In genomic region chr1:43292679-43293078, GRCh38 we compare ENCODE assay signal across 31 cellular contexts. TPM values are rescaled to one million over a fixed set of nuclear protein-coding genes. Genes with fewer than 3 reads are reported as not detected.
"Had no signal": no experiment of that assay in that cellular context is flagged by ENCODE, and none has a peak within 500 bp of the region (broad histone marks: within the 10 kb centered on the region; RNA-seq: fewer than 3 reads in every experiment).

No MANE protein-coding gene starts in this region.

- H3K9me3 Mint-ChIP-seq: activated CD4-positive, alpha-beta T cell treated with anti-CD3 and anti-CD28 coated beads, Interleukin-2, amount 10 ng/mL, durations not matched to agents 7 days and 5 days; activated CD8-positive, alpha-beta T cell treated with anti-CD3 and anti-CD28 coated beads for 36 hours; activated naive CD4-positive, alpha-beta T cell treated with anti-CD3 and anti-CD28 coated beads, Interleukin-2, amount 50 U/mL, for 24 hours; activated T-helper 1 cell treated with anti-CD3 and anti-CD28 coated beads, Interleukin-12 subunit alpha, Interleukin-12 subunit beta, Interleukin-2, Interleukin-4 antibody, amounts not matched to agents 30 ng/mL and 10 ng/mL and 1 ng/mL, durations not matched to agents 14 hours and 24 hours and 36 hours; naive B cell; stimulated activated effector memory CD8-positive, alpha-beta T cell treated with anti-CD3 and anti-CD28 coated beads, Interleukin-12 subunit alpha, Interleukin-12 subunit beta, amount 100 ng/mL, for 72 hours; T-cell; T-helper 2 cell treated with Interferon-gamma antibody and Interleukin-4, amounts not matched to agents 5 μg/mL and 100 μg/mL, for 36 hours had no signal

- H3K4me3 Mint-ChIP-seq: activated CD4-positive, alpha-beta T cell treated with anti-CD3 and anti-CD28 coated beads, Interleukin-2, amount 10 ng/mL, durations not matched to agents 7 days and 5 days; activated CD8-positive, alpha-beta memory T cell treated with anti-CD3 and anti-CD28 coated beads, Interleukin-2, amount 10 ng/mL, durations not matched to agents 7 days and 5 days; activated CD8-positive, alpha-beta T cell treated with anti-CD3 and anti-CD28 coated beads for 36 hours; activated naive CD4-positive, alpha-beta T cell treated with anti-CD3 and anti-CD28 coated beads, Interleukin-2, amount 50 U/mL, for 24 hours; activated T-helper 1 cell treated with anti-CD3 and anti-CD28 coated beads, Interleukin-12 subunit alpha, Interleukin-12 subunit beta, Interleukin-2, Interleukin-4 antibody, amounts not matched to agents 30 ng/mL and 10 ng/mL and 1 ng/mL, durations not matched to agents 14 hours and 24 hours and 36 hours; naive B cell; stimulated activated effector memory CD8-positive, alpha-beta T cell treated with anti-CD3 and anti-CD28 coated beads, Interleukin-12 subunit alpha, Interleukin-12 subunit beta, amount 100 ng/mL, for 72 hours; T-cell; T-helper 2 cell treated with Interferon-gamma antibody and Interleukin-4, amounts not matched to agents 5 μg/mL and 100 μg/mL, for 36 hours had no signal

- H3K27me3 ChIP-seq: ascending aorta, brain microvascular endothelial cell, esophagus muscularis mucosa, right lobe of liver, stomach had no signal

- DNase-seq: activated CD4-positive, alpha-beta T cell treated with anti-CD3 and anti-CD28 coated beads, Interleukin-2, amount 10 ng/mL, durations not matched to agents 7 days and 5 days; activated CD4-positive, CD25-positive, alpha-beta regulatory T cell treated with anti-CD3 and anti-CD28 coated beads, Interleukin-2, amount 50 U/mL, for 72 hours; activated CD8-positive, alpha-beta memory T cell treated with anti-CD3 and anti-CD28 coated beads, Interleukin-2, amount 10 ng/mL, durations not matched to agents 7 days and 5 days; activated CD8-positive, alpha-beta T cell treated with anti-CD3 and anti-CD28 coated beads for 36 hours; activated gamma-delta T cell treated with Interleukin-2 at 50 U/mL for 16 hours; activated T-cell treated with anti-CD3 and anti-CD28 coated beads for 4 hours; brain microvascular endothelial cell; central memory CD4-positive, alpha-beta T cell; kidney; lower lobe of right lung; naive B cell; occipital lobe; right lobe of liver; stimulated activated CD4-positive, alpha-beta T cell treated with anti-CD3 and anti-CD28 coated beads, Interleukin-2, amount 100 ng/mL, for 24 hours; stomach; T-cell had no signal

- FAIRE-seq: colon, kidney, TTC549 had no signal

- ATAC-seq: activated CD8-positive, alpha-beta memory T cell treated with anti-CD3 and anti-CD28 coated beads, Interleukin-2, amount 10 ng/mL, durations not matched to agents 7 days and 5 days; activated CD8-positive, alpha-beta T cell treated with anti-CD3 and anti-CD28 coated beads for 36 hours; left lobe of liver; lower lobe of right lung; right lobe of liver; stimulated activated effector memory CD8-positive, alpha-beta T cell treated with anti-CD3 and anti-CD28 coated beads, Interleukin-12 subunit alpha, Interleukin-12 subunit beta, amount 100 ng/mL, for 72 hours; T-cell had no signal

- H3K27ac ChIP-seq: ascending aorta, brain microvascular endothelial cell, lower lobe of right lung, right lobe of liver, WERI-Rb-1 had no signal

- H3K4me3 ChIP-seq: ascending aorta, esophagus muscularis mucosa, lower lobe of right lung, right lobe of liver, skin epidermis, stomach had no signal

- H3K36me3 ChIP-seq: ascending aorta, brain microvascular endothelial cell, esophagus muscularis mucosa, lower lobe of right lung, right lobe of liver, stomach, WERI-Rb-1 had no signal

- H3K36me3 Mint-ChIP-seq: activated CD8-positive, alpha-beta memory T cell treated with anti-CD3 and anti-CD28 coated beads, Interleukin-2, amount 10 ng/mL, durations not matched to agents 7 days and 5 days; activated naive CD4-positive, alpha-beta T cell treated with anti-CD3 and anti-CD28 coated beads, Interleukin-2, amount 50 U/mL, for 24 hours; naive B cell; stimulated activated effector memory CD8-positive, alpha-beta T cell treated with anti-CD3 and anti-CD28 coated beads, Interleukin-12 subunit alpha, Interleukin-12 subunit beta, amount 100 ng/mL, for 72 hours; T-cell had no signal

- H3K9me3 ChIP-seq: ascending aorta, esophagus muscularis mucosa, lower lobe of right lung, right lobe of liver, stomach had no signal

- H3K4me1 Mint-ChIP-seq: naive B cell; stimulated activated effector memory CD8-positive, alpha-beta T cell treated with anti-CD3 and anti-CD28 coated beads, Interleukin-12 subunit alpha, Interleukin-12 subunit beta, amount 100 ng/mL, for 72 hours had no signal

- H3K27me3 Mint-ChIP-seq: naive B cell, T-cell had no signal

- H3K27ac Mint-ChIP-seq: activated CD8-positive, alpha-beta memory T cell treated with anti-CD3 and anti-CD28 coated beads, Interleukin-2, amount 10 ng/mL, durations not matched to agents 7 days and 5 days; activated CD8-positive, alpha-beta T cell treated with anti-CD3 and anti-CD28 coated beads for 36 hours; activated T-helper 1 cell treated with anti-CD3 and anti-CD28 coated beads, Interleukin-12 subunit alpha, Interleukin-12 subunit beta, Interleukin-2, Interleukin-4 antibody, amounts not matched to agents 30 ng/mL and 10 ng/mL and 1 ng/mL, durations not matched to agents 14 hours and 24 hours and 36 hours; stimulated activated effector memory CD8-positive, alpha-beta T cell treated with anti-CD3 and anti-CD28 coated beads, Interleukin-12 subunit alpha, Interleukin-12 subunit beta, amount 100 ng/mL, for 72 hours; T-cell had no signal

RNA-seq across cellular contexts. Expression of gene C1orf210, which starts 7.3 kb away (rescaled TPM):
- total RNA-seq: activated CD4-positive, alpha-beta T cell treated with anti-CD3 and anti-CD28 coated beads, Interleukin-2, amount 10 ng/mL, durations not matched to agents 7 days and 5 days; activated CD8-positive, alpha-beta memory T cell treated with anti-CD3 and anti-CD28 coated beads, Interleukin-2, amount 10 ng/mL, durations not matched to agents 7 days and 5 days; activated CD8-positive, alpha-beta T cell treated with anti-CD3 and anti-CD28 coated beads for 36 hours; activated T-helper 1 cell treated with anti-CD3 and anti-CD28 coated beads, Interleukin-12 subunit alpha, Interleukin-12 subunit beta, Interleukin-2, Interleukin-4 antibody, amounts not matched to agents 30 ng/mL and 10 ng/mL and 1 ng/mL, durations not matched to agents 14 hours and 24 hours and 36 hours; ascending aorta; dermis microvascular lymphatic vessel endothelial cell; esophagus muscularis mucosa; mesenteric fat pad; occipital lobe had no signal
- polyA plus RNA-seq: neural cell had no signal

RNA-seq across cellular contexts. Expression of gene TIE1, which starts 8.1 kb away (rescaled TPM):
- total RNA-seq: activated CD4-positive, alpha-beta T cell treated with anti-CD3 and anti-CD28 coated beads, Interleukin-2, amount 10 ng/mL, durations not matched to agents 7 days and 5 days had no signal
- polyA plus RNA-seq: neural cell had no signal

RNA-seq across cellular contexts. Expression of gene TMEM125, which starts 22.9 kb away (rescaled TPM):
- total RNA-seq: activated CD4-positive, alpha-beta T cell treated with anti-CD3 and anti-CD28 coated beads, Interleukin-2, amount 10 ng/mL, durations not matched to agents 7 days and 5 days; activated CD8-positive, alpha-beta memory T cell treated with anti-CD3 and anti-CD28 coated beads, Interleukin-2, amount 10 ng/mL, durations not matched to agents 7 days and 5 days; activated T-helper 1 cell treated with anti-CD3 and anti-CD28 coated beads, Interleukin-12 subunit alpha, Interleukin-12 subunit beta, Interleukin-2, Interleukin-4 antibody, amounts not matched to agents 30 ng/mL and 10 ng/mL and 1 ng/mL, durations not matched to agents 14 hours and 24 hours and 36 hours; ascending aorta; dermis microvascular lymphatic vessel endothelial cell; mesenteric fat pad had no signal
- polyA plus RNA-seq: neural cell had no signal

RNA-seq across cellular contexts. Expression of gene MPL, which starts 44.9 kb away (rescaled TPM):
- total RNA-seq: activated CD4-positive, alpha-beta T cell treated with anti-CD3 and anti-CD28 coated beads, Interleukin-2, amount 10 ng/mL, durations not matched to agents 7 days and 5 days; activated CD8-positive, alpha-beta memory T cell treated with anti-CD3 and anti-CD28 coated beads, Interleukin-2, amount 10 ng/mL, durations not matched to agents 7 days and 5 days; activated CD8-positive, alpha-beta T cell treated with anti-CD3 and anti-CD28 coated beads for 36 hours; activated T-helper 1 cell treated with anti-CD3 and anti-CD28 coated beads, Interleukin-12 subunit alpha, Interleukin-12 subunit beta, Interleukin-2, Interleukin-4 antibody, amounts not matched to agents 30 ng/mL and 10 ng/mL and 1 ng/mL, durations not matched to agents 14 hours and 24 hours and 36 hours; ascending aorta; mucosa of gallbladder; occipital lobe; stomach had no signal
- polyA plus RNA-seq: neural cell, stomach had no signal
